5 cellular contexts compared by ENCODE assay signal in genomic region chr2:22623620-22624019, GRCh38.
"Had no signal": no experiment of that assay in that cellular context is flagged by ENCODE, and none has a peak within 500 bp of the region (broad histone marks: within the 10 kb centered on the region; RNA-seq: fewer than 3 reads in every experiment).

No MANE protein-coding gene starts in this region.

- ATAC-seq: HepG2, K562 had no signal

- H3K27ac ChIP-seq: HL-60 had no signal

- DNase-seq: IMR-90, KBM-7 had no signal

- H3K4me3 ChIP-seq: K562 had no signal
